ENCODE assay signal across 2 cellular contexts in the genomic region with DNA sequence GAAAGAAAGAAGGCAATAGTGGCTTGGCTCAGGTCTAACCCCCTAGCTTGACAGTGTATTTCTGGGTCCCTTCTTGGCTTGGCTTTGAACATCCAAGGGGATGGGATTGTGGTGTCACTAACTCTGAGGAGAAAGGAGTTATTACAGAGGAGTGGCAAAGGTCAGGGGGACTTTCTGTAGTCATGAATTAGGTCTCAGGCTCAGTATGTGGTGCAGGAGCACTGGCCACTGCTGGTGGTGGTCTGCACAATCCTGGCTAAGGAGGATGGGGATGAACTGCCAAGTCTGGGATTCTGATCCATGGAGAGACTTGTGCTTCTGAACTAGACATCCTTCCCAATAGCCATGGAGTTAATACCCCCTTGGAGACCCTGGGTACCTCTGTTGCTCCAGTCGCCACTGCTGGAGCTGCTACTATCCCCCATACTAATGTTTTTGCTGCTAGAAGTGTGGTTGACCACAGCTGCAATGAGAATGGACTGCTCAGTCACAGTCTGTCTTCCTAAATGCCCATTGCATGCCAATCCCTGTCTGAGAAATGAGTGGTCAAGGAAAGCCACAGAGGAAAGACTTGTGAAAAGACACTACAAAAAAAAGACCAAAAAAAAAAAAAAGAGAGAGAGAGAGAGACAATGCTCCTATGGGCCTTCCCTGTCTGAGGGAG.
A peak's percentile ranks its signal among the peaks of the same experiment; 100 is the strongest.
TF ChIP-seq lines count a peak whose summit lies in the region.

No MANE protein-coding gene starts in this region.

TF ChIP-seq in IMR-90, 13 proteins besides CTCF, POLR2A, EP300 and RAD21:
- TF ChIP-seq, protein P1, sequence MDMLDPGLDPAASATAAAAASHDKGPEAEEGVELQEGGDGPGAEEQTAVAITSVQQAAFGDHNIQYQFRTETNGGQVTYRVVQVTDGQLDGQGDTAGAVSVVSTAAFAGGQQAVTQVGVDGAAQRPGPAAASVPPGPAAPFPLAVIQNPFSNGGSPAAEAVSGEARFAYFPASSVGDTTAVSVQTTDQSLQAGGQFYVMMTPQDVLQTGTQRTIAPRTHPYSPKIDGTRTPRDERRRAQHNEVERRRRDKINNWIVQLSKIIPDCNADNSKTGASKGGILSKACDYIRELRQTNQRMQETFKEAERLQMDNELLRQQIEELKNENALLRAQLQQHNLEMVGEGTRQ (IDR thresholded peaks at IDR 0.05; ENCODE audit: low read depth, low read length): no peak
- no peak for TF ChIP-seq SMC3 (IDR thresholded peaks at IDR 0.05; ENCODE audit: low read depth, low read length)
- no peak for TF ChIP-seq CHD1 (IDR thresholded peaks at IDR 0.05; ENCODE audit: low read depth, low read length)
- TF ChIP-seq MAFK (IDR thresholded peaks at IDR 0.05; ENCODE audit: low read depth, low read length): no peak
- no peak for TF ChIP-seq NFE2L2 (IDR thresholded peaks at IDR 0.05; ENCODE audit: low read depth, low read length)
- TF ChIP-seq RCOR1 (IDR thresholded peaks at IDR 0.05; ENCODE audit: insufficient replicate concordance, low read length): no peak
- TF ChIP-seq, protein P2, sequence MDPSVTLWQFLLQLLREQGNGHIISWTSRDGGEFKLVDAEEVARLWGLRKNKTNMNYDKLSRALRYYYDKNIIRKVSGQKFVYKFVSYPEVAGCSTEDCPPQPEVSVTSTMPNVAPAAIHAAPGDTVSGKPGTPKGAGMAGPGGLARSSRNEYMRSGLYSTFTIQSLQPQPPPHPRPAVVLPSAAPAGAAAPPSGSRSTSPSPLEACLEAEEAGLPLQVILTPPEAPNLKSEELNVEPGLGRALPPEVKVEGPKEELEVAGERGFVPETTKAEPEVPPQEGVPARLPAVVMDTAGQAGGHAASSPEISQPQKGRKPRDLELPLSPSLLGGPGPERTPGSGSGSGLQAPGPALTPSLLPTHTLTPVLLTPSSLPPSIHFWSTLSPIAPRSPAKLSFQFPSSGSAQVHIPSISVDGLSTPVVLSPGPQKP (IDR thresholded peaks at IDR 0.05; ENCODE audit: borderline replicate concordance, low read depth, low read length): no peak
- no peak for TF ChIP-seq MAZ (IDR thresholded peaks at IDR 0.05; ENCODE audit: borderline replicate concordance, low read depth, low read length)
- TF ChIP-seq FOS (IDR thresholded peaks at IDR 0.05; ENCODE audit: low read depth, low read length): no peak
- no peak for TF ChIP-seq RFX5 (IDR thresholded peaks at IDR 0.05; ENCODE audit: low read depth, low read length)

TF ChIP-seq in K562, 482 proteins besides CTCF, POLR2A, EP300 and RAD21:
- TF ChIP-seq, protein P3, sequence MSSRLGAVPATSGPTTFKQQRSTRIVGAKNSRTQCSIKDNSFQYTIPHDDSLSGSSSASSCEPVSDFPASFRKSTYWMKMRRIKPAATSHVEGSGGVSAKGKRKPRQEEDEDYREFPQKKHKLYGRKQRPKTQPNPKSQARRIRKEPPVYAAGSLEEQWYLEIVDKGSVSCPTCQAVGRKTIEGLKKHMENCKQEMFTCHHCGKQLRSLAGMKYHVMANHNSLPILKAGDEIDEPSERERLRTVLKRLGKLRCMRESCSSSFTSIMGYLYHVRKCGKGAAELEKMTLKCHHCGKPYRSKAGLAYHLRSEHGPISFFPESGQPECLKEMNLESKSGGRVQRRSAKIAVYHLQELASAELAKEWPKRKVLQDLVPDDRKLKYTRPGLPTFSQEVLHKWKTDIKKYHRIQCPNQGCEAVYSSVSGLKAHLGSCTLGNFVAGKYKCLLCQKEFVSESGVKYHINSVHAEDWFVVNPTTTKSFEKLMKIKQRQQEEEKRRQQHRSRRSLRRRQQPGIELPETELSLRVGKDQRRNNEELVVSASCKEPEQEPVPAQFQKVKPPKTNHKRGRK (tag; IDR thresholded peaks at IDR 0.05): peak; percentile 47; the same call in 1 of the 2 replicates
- no peak for TF ChIP-seq NFIX (CRISPR knock-in tag; IDR thresholded peaks at IDR 0.05; ENCODE audit: low read depth)
